Comparison of ENCODE assay signal across 8 cellular contexts in the genomic region with DNA sequence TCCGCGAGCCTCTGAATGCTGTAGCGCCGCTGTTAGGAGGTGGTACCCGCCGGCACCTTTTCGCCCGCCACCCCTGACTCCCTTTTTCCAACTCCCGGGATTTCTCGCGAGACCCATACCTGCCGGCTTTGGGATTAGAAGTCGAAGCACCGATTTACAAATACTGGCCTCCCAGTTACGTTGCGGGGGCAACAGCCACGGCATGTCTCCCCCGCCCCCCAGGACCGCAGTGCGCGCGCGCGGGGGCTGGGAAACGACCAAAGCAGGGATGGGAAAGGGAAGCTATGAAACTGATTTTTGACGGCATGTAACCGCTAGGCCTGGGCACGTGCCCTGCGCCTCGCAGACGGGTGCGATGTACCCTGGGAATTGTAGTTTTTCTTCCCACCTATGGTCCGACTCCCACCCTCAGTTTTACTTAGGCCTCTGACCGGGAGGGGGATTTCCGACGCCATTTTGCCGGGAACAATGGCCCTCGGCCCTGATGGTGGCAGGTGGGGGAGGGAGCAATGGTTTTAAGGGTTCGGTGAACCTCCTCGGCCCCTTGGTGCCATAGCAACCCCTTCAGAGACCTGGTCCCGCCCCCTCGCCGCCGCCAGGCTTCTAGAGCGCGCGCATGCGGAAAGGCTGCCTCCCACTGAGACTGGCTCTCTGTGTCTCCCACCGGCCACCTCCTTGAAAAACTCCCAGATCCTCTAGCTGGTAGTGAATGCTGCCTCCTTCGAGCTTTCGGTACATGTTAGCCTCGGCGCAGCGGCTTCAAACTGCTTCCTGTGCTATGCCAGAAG. TPM values are rescaled to one million over a fixed set of nuclear protein-coding genes. Genes with fewer than 3 reads are reported as not detected.
A peak's percentile ranks its signal among the peaks of the same experiment; 100 is the strongest.
DNase-seq lines count a peak whose midpoint lies in the region.

No MANE protein-coding gene starts in this region.

- H3K27ac ChIP-seq in HUES64 (ENCODE audit: low read depth, low read length) (peak overlapping the region; percentile 98), iPS-18a (ENCODE audit: low read length) (peak overlapping the region; percentile 82)

- peak overlapping the region; percentile 85 for H3K9ac ChIP-seq in HUES64 (ENCODE audit: low read depth, low read length)
- H3K9ac ChIP-seq in iPS-18a (ENCODE audit: low read length) = peak overlapping the region; percentile 80

- under 1% methylated on average over 49 of the region's 54 CpGs for WGBS in HUES64

- no peaks in the 10 kb centered on the region for H3K27me3 ChIP-seq in HUES64 (ENCODE audit: insufficient read depth, low read length)
- H3K27me3 ChIP-seq in iPS-18a (ENCODE audit: control insufficient read depth, insufficient read depth, low read length) = no peaks in the 10 kb centered on the region

- no peaks in the 10 kb centered on the region for H3K9me3 ChIP-seq in HUES64 (ENCODE audit: insufficient read depth, low read depth, low read length)
- peaks cover 16% of the 10 kb centered on the region for H3K9me3 ChIP-seq in iPS-18a (ENCODE audit: control insufficient read depth, low read depth, low read length)

- H3K4me3 ChIP-seq in HUES64 (ENCODE audit: low read length) (peak overlapping the region; percentile 87), iPS-18a (ENCODE audit: low read length) (peak overlapping the region; percentile 63), skeletal muscle cell (ENCODE audit: low read depth, low read length) (peak overlapping the region; percentile 60)

- H3K36me3 ChIP-seq in HUES64 (ENCODE audit: insufficient read depth, low read length) (no peaks in the 10 kb centered on the region), iPS-18a (ENCODE audit: control insufficient read depth, low read depth, low read length) (no peaks in the 10 kb centered on the region)

- H3K4me1 ChIP-seq in HUES64 (ENCODE audit: insufficient read depth, low read length) (peaks cover 6% of the 10 kb centered on the region; the same call in 1 of the 2 replicates), iPS-18a (ENCODE audit: control insufficient read depth, low read depth, low read length) (peaks cover 8% of the 10 kb centered on the region)

- DNase-seq in DMS 273 treated with DMSO at 0.1 percent for 48 hours (lab: John Stamatoyannopoulos, UW) (peak; percentile 29), T-helper 9 cell (peak; percentile 4), brain pericyte (ENCODE audit: low read depth, low spot score) (peak; percentile 61), skeletal muscle cell (ENCODE audit: low read depth) (peak; percentile 36), LoVo (ENCODE audit: low spot score) (no peak), AML-193 (lab: John Stamatoyannopoulos, UW) (no peak)

RNA-seq across cellular contexts. Expression of a gene that starts 0.8 kb away (rescaled TPM):
- 8.4 TPM for polyA plus RNA-seq in HUES64 (2013, experiment 1 of 2)
- polyA plus RNA-seq in HUES64 (2013, experiment 2 of 2) = 8.2 TPM

Comparison
In these comparisons a context has a peak if more than half of its experiments do, and no peak if none do; other contexts are left out.
1. DNase-seq: peak in DMS 273 treated with DMSO at 0.1 percent for 48 hours (single experiment), T-helper 9 cell (single experiment), brain pericyte (single experiment) and skeletal muscle cell (single experiment); none in LoVo (single experiment) and AML-193 (0 of 2).
2. Peak in every context shown above with its lines, with median percentiles within 50 percentile points of each other: H3K4me3 ChIP-seq.